27 cellular contexts compared by ENCODE assay signal in genomic region chr20:19652591-19653026, GRCh38.
DNase-seq lines count a peak whose midpoint lies in the region; ATAC-seq, FAIRE-seq and TF ChIP-seq lines count a peak whose summit lies in the region.
"Had no signal": no experiment of that assay in that cellular context is flagged by ENCODE, and none has a peak within 500 bp of the region (broad histone marks: within the 10 kb centered on the region; RNA-seq: fewer than 3 reads in every experiment).

No MANE protein-coding gene starts in this region.

- DNase-seq in GM12892 (ENCODE audit: insufficient read length) (no peak), endothelial cell of umbilical vein (ENCODE audit: low read depth, low spot score) (peak; percentile 49), AG08395 (ENCODE audit: low spot score) (no peak), GM19238 (ENCODE audit: insufficient read length, low spot score) (no peak)
- DNase-seq in activated naive CD8-positive, alpha-beta T cell treated with anti-CD3 and anti-CD28 coated beads for 36 hours: no peak
- DNase-seq: ACHN; activated CD4-positive, alpha-beta T cell treated with anti-CD3 and anti-CD28 coated beads, Interleukin-2, amount 10 ng/mL, durations not matched to agents 7 days and 5 days; CD4-positive, CD25-positive, alpha-beta regulatory T cell; heart right ventricle; immature natural killer cell; KG1; left ventricle myocardium superior; NCI-H1930; NCI-H2227 treated with DMSO at 0.1 percent for 48 hours; NCI-H748 treated with DMSO at 0.1 percent for 48 hours; SIG-M5; stimulated activated naive CD4-positive, alpha-beta T cell treated with Interleukin-2 at 50 U/mL for 16 hours; T-helper 1 cell; tibial artery had no signal

- H3K4me3 ChIP-seq in endothelial cell of umbilical vein (replicated peaks in 1 of 3; ENCODE audit: insufficient read depth in 1 of 3, low read depth in 1 of 3, low read length in 3 of 3): no peak overlapping the region
- H3K4me3 ChIP-seq: coronary artery, heart right ventricle, neural progenitor cell, prostate gland, tibial artery had no signal

- intact Hi-C loops in endothelial cell of umbilical vein (cut with micrococcal nuclease): no loop called here

- H3K4me1 Mint-ChIP-seq in activated naive CD8-positive, alpha-beta T cell treated with anti-CD3 and anti-CD28 coated beads for 36 hours: no peaks in the 10 kb centered on the region
- H3K4me1 Mint-ChIP-seq: activated CD4-positive, alpha-beta T cell treated with anti-CD3 and anti-CD28 coated beads, Interleukin-2, amount 10 ng/mL, durations not matched to agents 7 days and 5 days; activated T-helper 17 cell treated with anti-CD3 and anti-CD28 coated beads, Interleukin-2, amount 50 U/mL, for 72 hours; CD4-positive, CD25-positive, alpha-beta regulatory T cell; immature natural killer cell had no signal

- POLR2A ChIA-PET in endothelial cell of umbilical vein (lab: Charles Lee): no interaction called here

- ATAC-seq in GM21423 (IDR thresholded peaks at IDR 0.05; ENCODE audit: unreplicated experiment) (peak; percentile 70), HG03175 (IDR thresholded peaks at IDR 0.05; ENCODE audit: unreplicated experiment) (peak; percentile 49), HG03439 (IDR thresholded peaks at IDR 0.05; ENCODE audit: unreplicated experiment) (no peak)
- ATAC-seq: activated T-helper 17 cell treated with anti-CD3 and anti-CD28 coated beads, Interleukin-2, amount 50 U/mL, for 72 hours; left ventricle myocardium superior had no signal

- FAIRE-seq in GM12892 (lab: Jason Lieb, UNC) (peak; percentile 21), endothelial cell of umbilical vein (lab: Jason Lieb, UNC) (peak; percentile 69)
- FAIRE-seq: H54 had no signal

- CTCF ChIA-PET in endothelial cell of umbilical vein (lab: Charles Lee): no interaction called here

- BruUV-seq in endothelial cell of umbilical vein (replicated peaks; lab: Mats Ljungman, UMichigan): no TSS peak

- H3K36me3 ChIP-seq in endothelial cell of umbilical vein (ENCODE audit: control insufficient read depth in 2 of 2, extremely low read depth in 1 of 2, insufficient read depth in 2 of 2, low read length in 2 of 2): no peaks in the 10 kb centered on the region
- H3K36me3 ChIP-seq: heart right ventricle, neural progenitor cell, prostate gland had no signal

- H3K4me3 Mint-ChIP-seq in activated naive CD8-positive, alpha-beta T cell treated with anti-CD3 and anti-CD28 coated beads for 36 hours: no peak overlapping the region
- H3K4me3 Mint-ChIP-seq: activated CD4-positive, alpha-beta T cell treated with anti-CD3 and anti-CD28 coated beads, Interleukin-2, amount 10 ng/mL, durations not matched to agents 7 days and 5 days; activated T-helper 17 cell treated with anti-CD3 and anti-CD28 coated beads, Interleukin-2, amount 50 U/mL, for 72 hours; CD4-positive, CD25-positive, alpha-beta regulatory T cell; immature natural killer cell; neural progenitor cell had no signal

- no peaks in the 10 kb centered on the region for H4K20me1 ChIP-seq in endothelial cell of umbilical vein (replicated peaks; ENCODE audit: control insufficient read depth, extremely low read depth, insufficient read depth, low read length)

- H3K79me2 ChIP-seq in endothelial cell of umbilical vein (ENCODE audit: control insufficient read depth, insufficient read depth, low read length): no peaks in the 10 kb centered on the region

- TF ChIP-seq CTCF in endothelial cell of umbilical vein (IDR thresholded peaks at IDR 0.05; ENCODE audit: extremely low read depth in 1 of 2, insufficient read depth in 1 of 2, low read depth in 1 of 2, low read length in 2 of 2): no peak

- TF ChIP-seq POLR2A in GM12892 (IDR thresholded peaks at IDR 0.05; ENCODE audit: low read depth, low read length) (no peak), endothelial cell of umbilical vein (IDR thresholded peaks at IDR 0.05; ENCODE audit: low read depth, low read length) (no peak)

- no peaks in the 10 kb centered on the region for H3K9me1 ChIP-seq in endothelial cell of umbilical vein (replicated peaks; ENCODE audit: control insufficient read depth, extremely low read depth, insufficient read depth, low read length)

- H3K9ac ChIP-seq in endothelial cell of umbilical vein (replicated peaks; ENCODE audit: extremely low read depth, insufficient read depth, low read length): no peak overlapping the region
- H3K9ac ChIP-seq: neural progenitor cell had no signal

- dilution Hi-C loops in endothelial cell of umbilical vein (cut with MboI; ENCODE audit: extremely low pct_ligation_motif_present, low sequenced_read_pairs): no loop called here

- peak overlapping the region; percentile 9 for H3K4me2 ChIP-seq in endothelial cell of umbilical vein (ENCODE audit: insufficient read depth, low read length)
- H3K4me2 ChIP-seq: neural progenitor cell had no signal

- H3K27me3 Mint-ChIP-seq in activated naive CD8-positive, alpha-beta T cell treated with anti-CD3 and anti-CD28 coated beads for 36 hours: peaks cover 6% of the 10 kb centered on the region
- H3K27me3 Mint-ChIP-seq: CD4-positive, CD25-positive, alpha-beta regulatory T cell had no signal

- no peak overlapping the region for H3K27ac ChIP-seq in endothelial cell of umbilical vein (ENCODE audit: insufficient read depth, low read depth, low read length)
- H3K27ac ChIP-seq: coronary artery, heart right ventricle, neural progenitor cell, prostate gland, tibial artery had no signal

- H3K27ac Mint-ChIP-seq in activated naive CD8-positive, alpha-beta T cell treated with anti-CD3 and anti-CD28 coated beads for 36 hours: no peak overlapping the region
- H3K27ac Mint-ChIP-seq: activated CD4-positive, alpha-beta T cell treated with anti-CD3 and anti-CD28 coated beads, Interleukin-2, amount 10 ng/mL, durations not matched to agents 7 days and 5 days; activated T-helper 17 cell treated with anti-CD3 and anti-CD28 coated beads, Interleukin-2, amount 50 U/mL, for 72 hours; CD4-positive, CD25-positive, alpha-beta regulatory T cell; immature natural killer cell; neural progenitor cell had no signal

- peaks cover 2% of the 10 kb centered on the region for H3K9me3 Mint-ChIP-seq in activated naive CD8-positive, alpha-beta T cell treated with anti-CD3 and anti-CD28 coated beads for 36 hours
- H3K9me3 Mint-ChIP-seq: activated CD4-positive, alpha-beta T cell treated with anti-CD3 and anti-CD28 coated beads, Interleukin-2, amount 10 ng/mL, durations not matched to agents 7 days and 5 days; neural progenitor cell had no signal

- H3K36me3 Mint-ChIP-seq in activated naive CD8-positive, alpha-beta T cell treated with anti-CD3 and anti-CD28 coated beads for 36 hours: no peaks in the 10 kb centered on the region
- H3K36me3 Mint-ChIP-seq: CD4-positive, CD25-positive, alpha-beta regulatory T cell; immature natural killer cell; neural progenitor cell had no signal

- H3K27me3 ChIP-seq in endothelial cell of umbilical vein (ENCODE audit: control insufficient read depth in 2 of 2, insufficient read depth in 2 of 2, low read length in 2 of 2): peaks cover 2 to 6% of the 10 kb centered on the region in 2 experiments
- H3K27me3 ChIP-seq: neural progenitor cell, tibial artery had no signal

- peak overlapping the region; percentile 30 for H2AFZ ChIP-seq in endothelial cell of umbilical vein (ENCODE audit: low read depth, low read length)
- H2AFZ ChIP-seq: neural progenitor cell had no signal

- no peaks in the 10 kb centered on the region for H3K9me3 ChIP-seq in endothelial cell of umbilical vein (replicated peaks; ENCODE audit: control insufficient read depth, insufficient read depth, low read length)
- H3K9me3 ChIP-seq: prostate gland, tibial artery had no signal

- H3K4me1 ChIP-seq in endothelial cell of umbilical vein (ENCODE audit: control insufficient read depth, extremely low read depth, insufficient read depth, low read length): peaks cover 6% of the 10 kb centered on the region
- H3K4me1 ChIP-seq: heart right ventricle, neural progenitor cell, prostate gland, tibial artery had no signal

TF ChIP-seq in endothelial cell of umbilical vein, 7 proteins besides CTCF, POLR2A, EP300 and RAD21:
- no peak for TF ChIP-seq EZH2 (IDR thresholded peaks at IDR 0.05; ENCODE audit: borderline replicate concordance, low read depth, low read length, severe bottlenecking)
- no peak for TF ChIP-seq JUN (IDR thresholded peaks at IDR 0.05; ENCODE audit: borderline replicate concordance, insufficient read depth, insufficient read length, low read depth)
- TF ChIP-seq MYC (IDR thresholded peaks at IDR 0.05; ENCODE audit: low read depth, low read length): no peak
- no peak for TF ChIP-seq FOS (IDR thresholded peaks at IDR 0.05; ENCODE audit: borderline replicate concordance, insufficient read depth, low read length)
- no peak for TF ChIP-seq GATA2 (IDR thresholded peaks at IDR 0.05; ENCODE audit: insufficient read depth, insufficient read length, low read depth, low read length)
- no peak for TF ChIP-seq MAX (IDR thresholded peaks at IDR 0.05; ENCODE audit: insufficient read depth, insufficient read length)
- TF ChIP-seq POLR2AphosphoS5 (IDR thresholded peaks at IDR 0.05; ENCODE audit: insufficient read depth, low read depth, low read length): no peak
TF ChIP-seq in endothelial cell of umbilical vein: peak in this region for 0.
